In the genomic region with DNA sequence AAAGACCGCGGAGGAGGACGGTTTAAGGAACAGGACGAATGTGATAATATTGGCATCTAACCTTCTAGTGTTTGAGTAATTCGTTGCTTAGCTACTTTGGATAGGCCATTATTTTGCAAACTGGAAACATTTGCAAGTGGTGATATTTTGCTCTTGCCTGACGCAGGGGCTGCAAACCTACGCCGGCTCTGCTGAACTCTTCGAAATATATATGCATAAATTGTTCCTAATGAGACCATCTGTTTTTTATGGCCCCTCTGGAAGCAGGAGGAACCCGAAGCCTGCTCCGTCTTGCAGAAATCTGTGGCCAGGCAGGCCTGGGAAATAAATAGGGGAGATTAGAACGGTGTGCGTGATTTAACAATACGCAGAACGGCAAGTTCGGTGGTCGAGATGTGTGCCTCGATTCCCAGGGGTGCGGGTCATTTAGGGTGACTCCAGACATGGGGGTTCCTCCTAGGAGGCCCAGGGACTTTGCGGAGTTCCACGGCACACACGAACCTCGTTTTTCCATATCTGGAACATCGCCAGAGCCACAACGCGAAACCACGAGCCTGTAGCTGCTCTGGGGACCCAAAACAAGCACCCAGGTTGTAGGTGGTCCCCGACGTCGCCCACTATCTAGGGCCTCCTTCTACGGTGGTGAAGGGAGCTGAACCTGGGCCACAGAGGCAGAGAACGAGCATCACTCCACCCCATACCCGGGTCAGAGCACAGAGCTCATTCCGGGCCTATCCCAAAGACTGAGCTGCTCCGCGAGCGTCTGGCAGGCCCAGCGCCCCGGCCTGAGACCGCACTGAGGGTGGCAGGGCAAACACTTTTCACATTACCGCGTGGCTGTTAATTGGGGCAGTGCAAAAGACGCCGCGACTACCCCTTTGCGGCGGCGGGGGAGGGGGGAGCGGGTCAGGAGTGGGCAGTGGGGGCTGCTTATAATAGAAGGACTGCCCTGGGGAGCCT, we compare ENCODE assay signal across 15 cellular contexts.
DNase-seq lines count a peak whose midpoint lies in the region; ATAC-seq and TF ChIP-seq lines count a peak whose summit lies in the region.
"Had no signal": no experiment of that assay in that cellular context is flagged by ENCODE, and none has a peak within 500 bp of the region (broad histone marks: within the 10 kb centered on the region; RNA-seq: fewer than 3 reads in every experiment).

No MANE protein-coding gene starts in this region.

- no peaks in the 10 kb centered on the region for H3K36me3 ChIP-seq in iPS-18a (ENCODE audit: control insufficient read depth, low read depth, low read length)
- H3K36me3 ChIP-seq in psoas muscle (ENCODE audit: insufficient read depth in 1 of 2, low read depth in 1 of 2): no peaks in the 10 kb centered on the region
- H3K36me3 ChIP-seq: brain microvascular endothelial cell had no signal

- H3K4me1 ChIP-seq in iPS-18a (ENCODE audit: control insufficient read depth, low read depth, low read length) (peaks cover 69% of the 10 kb centered on the region), psoas muscle (peaks cover 6% of the 10 kb centered on the region)

- peaks cover 27% of the 10 kb centered on the region for H3K4me1 Mint-ChIP-seq in T-helper 1 cell treated with Interleukin-12 subunit alpha and Interleukin-12 subunit beta and Interleukin-4 antibody, amounts not matched to agents 30 μg/mL and 1 μg/mL, for 36 hours (ENCODE audit: low read depth)
- H3K4me1 Mint-ChIP-seq in activated CD4-positive, alpha-beta memory T cell treated with anti-CD3 and anti-CD28 coated beads, Interleukin-2, amount 10 ng/mL, durations not matched to agents 7 days and 5 days: peaks cover 41% of the 10 kb centered on the region

- POLR2A ChIA-PET in activated CD4-positive, alpha-beta memory T cell treated with anti-CD3 and anti-CD28 coated beads, Interleukin-2, amount 10 ng/mL, durations not matched to agents 7 days and 5 days (lab: Charles Lee): interaction anchor here (1.1 kb wide), 1 partner anchor 191 kb away, joined by 3 read pairs; no protein-coding TSS in a partner anchor

- H3K9me3 Mint-ChIP-seq in T-helper 1 cell treated with Interleukin-12 subunit alpha and Interleukin-12 subunit beta and Interleukin-4 antibody, amounts not matched to agents 30 μg/mL and 1 μg/mL, for 36 hours: no peaks in the 10 kb centered on the region
- no peaks in the 10 kb centered on the region for H3K9me3 Mint-ChIP-seq in activated CD4-positive, alpha-beta memory T cell treated with anti-CD3 and anti-CD28 coated beads, Interleukin-2, amount 10 ng/mL, durations not matched to agents 7 days and 5 days
- H3K9me3 Mint-ChIP-seq: activated CD4-positive, alpha-beta T cell treated with anti-CD3 and anti-CD28 coated beads, Interleukin-2, amount 10 ng/mL, durations not matched to agents 24 days and 14 days had no signal

- WGBS in psoas muscle, 3 donors: 43 to 81% (median 71%) methylated on average over 49 of the region's 49 CpGs

- H3K9me3 ChIP-seq in iPS-18a (ENCODE audit: control insufficient read depth, low read depth, low read length): no peaks in the 10 kb centered on the region
- no peaks in the 10 kb centered on the region for H3K9me3 ChIP-seq in psoas muscle

- ATAC-seq in psoas muscle: no peak
- no peak for ATAC-seq in GM19467 (IDR thresholded peaks at IDR 0.05; ENCODE audit: unreplicated experiment)
- ATAC-seq: HCT116, Panc1, T-helper 17 cell had no signal

- CTCF ChIA-PET in activated CD4-positive, alpha-beta memory T cell treated with anti-CD3 and anti-CD28 coated beads, Interleukin-2, amount 10 ng/mL, durations not matched to agents 7 days and 5 days (lab: Charles Lee): interaction anchor here (0.8 kb wide), 1 partner anchor 154 kb away, joined by 3 read pairs; no protein-coding TSS in a partner anchor

- no peaks in the 10 kb centered on the region for H3K36me3 Mint-ChIP-seq in T-helper 1 cell treated with Interleukin-12 subunit alpha and Interleukin-12 subunit beta and Interleukin-4 antibody, amounts not matched to agents 30 μg/mL and 1 μg/mL, for 36 hours (ENCODE audit: low read depth)
- no peaks in the 10 kb centered on the region for H3K36me3 Mint-ChIP-seq in activated CD4-positive, alpha-beta memory T cell treated with anti-CD3 and anti-CD28 coated beads, Interleukin-2, amount 10 ng/mL, durations not matched to agents 7 days and 5 days (ENCODE audit: low read depth)

- H3K27me3 ChIP-seq in iPS-18a (ENCODE audit: control insufficient read depth, insufficient read depth, low read length): peaks cover 100% of the 10 kb centered on the region
- peaks cover 0 to 92% (median 0%) of the 10 kb centered on the region in 3 donors for H3K27me3 ChIP-seq in psoas muscle (ENCODE audit: insufficient read depth in 3 of 3, low read length in 2 of 3)
- H3K27me3 ChIP-seq: brain microvascular endothelial cell had no signal

- no peak overlapping the region for H3K9ac ChIP-seq in iPS-18a (ENCODE audit: low read length)

- H3K4me3 ChIP-seq in iPS-18a (ENCODE audit: low read length) (peak overlapping the region; percentile 61), psoas muscle (peak overlapping the region; percentile 51)

- intact Hi-C loops in psoas muscle (cut with DNase I): loop anchor here in 1 of 2 donors (5.0 to 10.0 kb wide), 2 partner anchors 164 to 183 kb away; no protein-coding TSS in a partner anchor

- TF ChIP-seq CTCF in psoas muscle (IDR thresholded peaks at IDR 0.05): no peak

- peak overlapping the region; percentile 1 for H3K4me3 Mint-ChIP-seq in T-helper 1 cell treated with Interleukin-12 subunit alpha and Interleukin-12 subunit beta and Interleukin-4 antibody, amounts not matched to agents 30 μg/mL and 1 μg/mL, for 36 hours
- no peak overlapping the region for H3K4me3 Mint-ChIP-seq in activated CD4-positive, alpha-beta memory T cell treated with anti-CD3 and anti-CD28 coated beads, Interleukin-2, amount 10 ng/mL, durations not matched to agents 7 days and 5 days

- DNase-seq in T-helper 1 cell: no peak
- DNase-seq in NCI-H2171 (lab: John Stamatoyannopoulos, UW): peak; percentile 22
- DNase-seq in psoas muscle: no peak
- no peak for DNase-seq in cerebellum (ENCODE audit: low spot score)
- DNase-seq in activated CD4-positive, alpha-beta memory T cell treated with anti-CD3 and anti-CD28 coated beads, Interleukin-2, amount 10 ng/mL, durations not matched to agents 7 days and 5 days: no peak
- DNase-seq: brain microvascular endothelial cell; effector memory CD4-positive, alpha-beta T cell; NCI-H345; T-helper 17 cell had no signal

- H3K27ac ChIP-seq in iPS-18a (ENCODE audit: low read length) (no peak overlapping the region), psoas muscle (no peak overlapping the region)
- H3K27ac ChIP-seq: brain microvascular endothelial cell had no signal

- peaks cover 49% of the 10 kb centered on the region for H3K27me3 Mint-ChIP-seq in T-helper 1 cell treated with Interleukin-12 subunit alpha and Interleukin-12 subunit beta and Interleukin-4 antibody, amounts not matched to agents 30 μg/mL and 1 μg/mL, for 36 hours (ENCODE audit: low read depth)
- H3K27me3 Mint-ChIP-seq in activated CD4-positive, alpha-beta memory T cell treated with anti-CD3 and anti-CD28 coated beads, Interleukin-2, amount 10 ng/mL, durations not matched to agents 7 days and 5 days: peaks cover 51% of the 10 kb centered on the region

- H3K27ac Mint-ChIP-seq in T-helper 1 cell treated with Interleukin-12 subunit alpha and Interleukin-12 subunit beta and Interleukin-4 antibody, amounts not matched to agents 30 μg/mL and 1 μg/mL, for 36 hours: no peak overlapping the region
- H3K27ac Mint-ChIP-seq in activated CD4-positive, alpha-beta memory T cell treated with anti-CD3 and anti-CD28 coated beads, Interleukin-2, amount 10 ng/mL, durations not matched to agents 7 days and 5 days: no peak overlapping the region
- H3K27ac Mint-ChIP-seq: T-helper 17 cell had no signal
